In the genomic region with DNA sequence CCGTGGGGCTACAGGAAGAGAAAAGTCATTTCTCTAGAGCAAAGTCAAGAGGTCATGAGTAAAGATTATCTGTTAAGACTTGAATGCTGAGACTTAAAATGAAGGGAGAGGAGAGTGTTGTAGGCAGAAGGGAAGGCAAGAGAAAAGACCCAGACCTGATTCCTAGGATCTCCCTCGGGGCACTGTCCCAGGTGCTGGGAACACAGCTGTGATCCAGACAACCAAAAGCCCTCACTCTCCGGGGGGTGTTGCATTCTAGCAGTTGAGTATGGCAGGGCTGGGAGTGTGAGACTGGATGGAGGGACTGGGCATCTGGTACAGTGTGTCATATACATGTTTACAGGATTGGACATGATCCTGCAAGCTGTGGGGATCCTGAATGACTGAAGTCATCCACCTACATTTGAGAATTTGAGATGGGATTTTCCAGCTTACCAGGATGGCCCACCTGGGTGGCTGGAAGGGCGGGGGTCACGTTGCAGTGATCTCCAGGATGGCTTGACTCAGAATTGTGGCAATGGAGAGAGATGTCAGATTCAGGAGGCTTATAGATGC, we compare ENCODE assay signal across 1 cellular context.
A peak's percentile ranks its signal among the peaks of the same experiment; 100 is the strongest.
TF ChIP-seq lines count a peak whose summit lies in the region.

No MANE protein-coding gene starts in this region.

TF ChIP-seq in PFSK-1, 5 proteins besides CTCF, POLR2A, EP300 and RAD21 (continued from another document):
- TF ChIP-seq, protein P1, sequence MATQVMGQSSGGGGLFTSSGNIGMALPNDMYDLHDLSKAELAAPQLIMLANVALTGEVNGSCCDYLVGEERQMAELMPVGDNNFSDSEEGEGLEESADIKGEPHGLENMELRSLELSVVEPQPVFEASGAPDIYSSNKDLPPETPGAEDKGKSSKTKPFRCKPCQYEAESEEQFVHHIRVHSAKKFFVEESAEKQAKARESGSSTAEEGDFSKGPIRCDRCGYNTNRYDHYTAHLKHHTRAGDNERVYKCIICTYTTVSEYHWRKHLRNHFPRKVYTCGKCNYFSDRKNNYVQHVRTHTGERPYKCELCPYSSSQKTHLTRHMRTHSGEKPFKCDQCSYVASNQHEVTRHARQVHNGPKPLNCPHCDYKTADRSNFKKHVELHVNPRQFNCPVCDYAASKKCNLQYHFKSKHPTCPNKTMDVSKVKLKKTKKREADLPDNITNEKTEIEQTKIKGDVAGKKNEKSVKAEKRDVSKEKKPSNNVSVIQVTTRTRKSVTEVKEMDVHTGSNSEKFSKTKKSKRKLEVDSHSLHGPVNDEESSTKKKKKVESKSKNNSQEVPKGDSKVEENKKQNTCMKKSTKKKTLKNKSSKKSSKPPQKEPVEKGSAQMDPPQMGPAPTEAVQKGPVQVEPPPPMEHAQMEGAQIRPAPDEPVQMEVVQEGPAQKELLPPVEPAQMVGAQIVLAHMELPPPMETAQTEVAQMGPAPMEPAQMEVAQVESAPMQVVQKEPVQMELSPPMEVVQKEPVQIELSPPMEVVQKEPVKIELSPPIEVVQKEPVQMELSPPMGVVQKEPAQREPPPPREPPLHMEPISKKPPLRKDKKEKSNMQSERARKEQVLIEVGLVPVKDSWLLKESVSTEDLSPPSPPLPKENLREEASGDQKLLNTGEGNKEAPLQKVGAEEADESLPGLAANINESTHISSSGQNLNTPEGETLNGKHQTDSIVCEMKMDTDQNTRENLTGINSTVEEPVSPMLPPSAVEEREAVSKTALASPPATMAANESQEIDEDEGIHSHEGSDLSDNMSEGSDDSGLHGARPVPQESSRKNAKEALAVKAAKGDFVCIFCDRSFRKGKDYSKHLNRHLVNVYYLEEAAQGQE (IDR thresholded peaks at IDR 0.05; ENCODE audit: insufficient read depth in 1 of 2, low read depth in 2 of 2, low read length in 2 of 2) = peak; percentile 61 to 80; a peak in 3 of 4 replicates
- TF ChIP-seq FOXP2 (optimal IDR thresholded peaks at IDR 0.05; ENCODE audit: borderline replicate concordance, extremely low read depth, extremely low read length, insufficient read depth) = no peak
- TF ChIP-seq TAF1 (IDR thresholded peaks at IDR 0.05; ENCODE audit: borderline replicate concordance, insufficient read depth, low read length) = no peak
- TF ChIP-seq SIN3A (IDR thresholded peaks at IDR 0.05; ENCODE audit: borderline replicate concordance, insufficient read depth, low read length) = no peak
